ENCODE assay signal across 21 cellular contexts in the genomic region with DNA sequence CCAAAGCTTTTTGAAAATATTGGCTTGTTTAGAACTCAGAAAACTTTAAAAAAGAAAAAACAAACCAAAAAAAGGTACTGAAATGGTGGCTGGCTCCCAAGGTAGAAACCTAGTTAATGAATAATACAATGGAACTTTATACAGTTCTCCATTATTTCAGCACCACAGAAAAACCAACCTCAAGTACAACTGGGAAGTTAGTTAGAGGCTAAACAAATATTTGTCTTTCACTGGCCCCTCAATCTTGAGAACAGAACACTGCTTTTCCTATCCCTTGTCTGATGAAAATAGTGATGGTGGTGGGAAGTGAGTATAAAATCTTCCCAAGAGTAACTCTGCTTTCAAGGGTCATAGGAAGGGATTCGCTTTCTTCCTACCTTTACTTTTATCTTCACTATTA.
DNase-seq lines count a peak whose midpoint lies in the region; ATAC-seq, FAIRE-seq and TF ChIP-seq lines count a peak whose summit lies in the region.
"Had no signal": no experiment of that assay in that cellular context is flagged by ENCODE, and none has a peak within 500 bp of the region (broad histone marks: within the 10 kb centered on the region; RNA-seq: fewer than 3 reads in every experiment).

No MANE protein-coding gene starts in this region.

- 87% methylated on average over 1 of the region's 1 CpG for WGBS in A549 (ENCODE audit: missing lambda C conversion rate)
- 100% methylated on average over 1 of the region's 1 CpG for WGBS in GM12878 (ENCODE audit: insufficient coverage, insufficient replicate concordance, low lambda C conversion rate, missing lambda C conversion rate)

- H3K4me1 ChIP-seq in A549 (peaks cover 26% of the 10 kb centered on the region; the same call in 2 of the 3 replicates), GM12878 (ENCODE audit: control insufficient read depth, insufficient read depth, low read length) (no peaks in the 10 kb centered on the region)

- no peaks in the 10 kb centered on the region for H3K27me3 ChIP-seq in GM12878 (replicated peaks in 1 of 2; ENCODE audit: control insufficient read depth in 2 of 2, insufficient read depth in 2 of 2, low read length in 1 of 2)

- no peaks in the 10 kb centered on the region for H3K9me3 ChIP-seq in A549
- H3K9me3 ChIP-seq in GM12878 (replicated peaks; ENCODE audit: control insufficient read depth, insufficient read depth, low read length), result no peaks in the 10 kb centered on the region

- SMC1A ChIA-PET in GM12878 (lab: Charles Lee; ENCODE audit: uncharacterized antibody, unreplicated experiment), result interaction anchor here (0.8 to 2.0 kb wide), 4 partner anchors 10 to 122 kb away, joined by 3 to 6 read pairs (median 4); a partner anchor contains a TSS

- no peak for TF ChIP-seq CTCF in A549 (IDR thresholded peaks at IDR 0.05)
- TF ChIP-seq CTCF in GM12878 (IDR thresholded peaks at IDR 0.05 in 2 of 3, conservative IDR thresholded peaks at IDR 0.05 in 1 of 3; ENCODE audit: control insufficient read depth in 2 of 3, extremely low read depth in 1 of 3, insufficient read depth in 1 of 3, low read depth in 3 of 3, low read length in 3 of 3), result no peak
- no peak for TF ChIP-seq CTCF in osteocyte (IDR thresholded peaks at IDR 0.05)

- ATAC-seq in A549 (no peak), GM12878 (no peak), left lobe of liver (peak; percentile 83), GM21526 (IDR thresholded peaks at IDR 0.05; ENCODE audit: low FRiP score, unreplicated experiment) (no peak), GM21515 (IDR thresholded peaks at IDR 0.05; ENCODE audit: unreplicated experiment) (no peak)

- H3K9me3 Mint-ChIP-seq in osteocyte (ENCODE audit: unreplicated experiment), result no peaks in the 10 kb centered on the region
- H3K9me3 Mint-ChIP-seq: CD4-positive, alpha-beta memory T cell had no signal

- POLR2A ChIA-PET in A549 (lab: Yijun Ruan, JAX), result no interaction called here
- POLR2A ChIA-PET in GM12878 (lab: Charles Lee), result interaction anchor here (1.0 kb wide), 1 partner anchor 11 kb away, joined by 4 read pairs; no protein-coding TSS in a partner anchor

- H3K4me2 ChIP-seq in A549 (peak overlapping the region; percentile 24), GM12878 (ENCODE audit: control insufficient read depth, insufficient read depth) (no peak overlapping the region)

- H3K4me3 Mint-ChIP-seq in osteocyte (ENCODE audit: unreplicated experiment), result no peak overlapping the region
- H3K4me3 Mint-ChIP-seq: CD4-positive, alpha-beta memory T cell had no signal

- no peaks in the 10 kb centered on the region for H3K27me3 Mint-ChIP-seq in osteocyte (ENCODE audit: unreplicated experiment)
- H3K27me3 Mint-ChIP-seq: CD4-positive, alpha-beta memory T cell had no signal

- H3K36me3 ChIP-seq in GM12878 (ENCODE audit: control insufficient read depth in 2 of 2, insufficient read depth in 2 of 2, low read length in 1 of 2), result peaks cover 0 to 3% of the 10 kb centered on the region in 2 experiments; a peak in 1 of 4 replicates

- H3K4me3 ChIP-seq in A549 (no peak overlapping the region), GM12878 (no peak overlapping the region)
- H3K4me3 ChIP-seq: GM23248 had no signal

- no peak overlapping the region for H3K9ac ChIP-seq in GM12878 (ENCODE audit: control insufficient read depth, insufficient read depth, low read length)
- H3K9ac ChIP-seq: GM23248 had no signal

- no peaks in the 10 kb centered on the region for H3K79me2 ChIP-seq in GM12878 (ENCODE audit: control insufficient read depth, insufficient read depth, low read length)

- no peaks in the 10 kb centered on the region for H4K20me1 ChIP-seq in GM12878 (ENCODE audit: control insufficient read depth, insufficient read depth)

- TF ChIP-seq EP300 in A549 (IDR thresholded peaks at IDR 0.05) (no peak), GM12878 (IDR thresholded peaks at IDR 0.05; ENCODE audit: borderline replicate concordance in 1 of 2, control insufficient read depth in 1 of 2, low read depth in 2 of 2, low read length in 2 of 2) (no peak)

- no peak overlapping the region for H2AFZ ChIP-seq in GM12878 (ENCODE audit: control insufficient read depth, low read depth, low read length)
- H2AFZ ChIP-seq: GM23248 had no signal

- FAIRE-seq in A549 (lab: Jason Lieb, UNC) (no peak), GM12878 (lab: Jason Lieb, UNC) (peak; percentile 23)

- no TSS peak for BruUV-seq in GM12878 (replicated peaks; lab: Mats Ljungman, UMichigan)

- H3K36me3 Mint-ChIP-seq in osteocyte (ENCODE audit: unreplicated experiment), result peaks cover 26% of the 10 kb centered on the region

- RAD21 ChIA-PET in GM12878 (lab: Charles Lee; ENCODE audit: unreplicated experiment), result interaction anchor here (1.0 to 2.3 kb wide), 2 partner anchors 98 to 122 kb away, joined by 3 to 7 read pairs; a partner anchor contains a TSS

- peaks cover 9% of the 10 kb centered on the region for H3K4me1 Mint-ChIP-seq in osteocyte (ENCODE audit: unreplicated experiment)
- H3K4me1 Mint-ChIP-seq: CD4-positive, alpha-beta memory T cell had no signal

- TF ChIP-seq POLR2A in A549 (IDR thresholded peaks at IDR 0.05; ENCODE audit: low read length) (no peak), GM12878 (IDR thresholded peaks at IDR 0.05; ENCODE audit: low read depth, low read length) (no peak)

- H3K27ac ChIP-seq in A549 (no peak overlapping the region; a peak in 1 of 6 replicates), GM12878 (ENCODE audit: control insufficient read depth, insufficient read depth) (no peak overlapping the region)
- H3K27ac ChIP-seq: GM23248 had no signal

- in situ Hi-C loops in GM12878 (cut with MboI), result no loop called here

- CTCF ChIA-PET in A549 (lab: Yijun Ruan, JAX), result interaction anchor here (0.5 kb wide), 1 partner anchor 146 kb away, joined by 3 read pairs; no protein-coding TSS in a partner anchor
- CTCF ChIA-PET in GM12878 (lab: Yijun Ruan, JAX), result interaction anchor here (0.5 to 1.2 kb wide), 2 partner anchors 70 to 98 kb away, joined by 3 read pairs; a partner anchor contains a TSS

- peak overlapping the region; percentile 19 for H3K27ac Mint-ChIP-seq in osteocyte (ENCODE audit: unreplicated experiment)
- H3K27ac Mint-ChIP-seq: CD4-positive, alpha-beta memory T cell had no signal

- intact Hi-C loops in GM12878 (cut with micrococcal nuclease; ENCODE audit: unreplicated experiment), result no loop called here

- DNase-seq in A549 (ENCODE audit: low read depth in 1 of 2, low spot score in 1 of 2) (no peak), GM12878 (ENCODE audit: low read depth, low spot score) (no peak), left lobe of liver (ENCODE audit: low spot score) (no peak), osteocyte (ENCODE audit: extremely low spot score, unreplicated experiment) (no peak), cerebellum (ENCODE audit: low spot score) (no peak), CD1c-positive myeloid dendritic cell (ENCODE audit: extremely low spot score) (no peak)
- DNase-seq: 8988T; CD4-positive, alpha-beta memory T cell; DMS79 treated with DMSO at 0.1 percent for 48 hours; GM23248; HCEC 1CT; KBM-7; NCI-H1105; NCI-H1694; NCI-H2081 treated with DMSO at 0.1 percent for 48 hours; NCI-H510A; NCI-H82; OCI-M1; Right ventricle myocardium superior had no signal

- TF ChIP-seq RAD21 in A549 (conservative IDR thresholded peaks at IDR 0.05 in 1 of 2, IDR thresholded peaks at IDR 0.05 in 1 of 2), result no peak
- no peak for TF ChIP-seq RAD21 in GM12878 (IDR thresholded peaks at IDR 0.05; ENCODE audit: insufficient read depth, low read depth, low read length)

TF ChIP-seq in A549, 52 proteins besides CTCF, POLR2A, EP300 and RAD21:
- TF ChIP-seq KDM1A (IDR thresholded peaks at IDR 0.05; ENCODE audit: low read depth) (no peak), POLR2AphosphoS2 (conservative IDR thresholded peaks at IDR 0.05; ENCODE audit: low read length) (no peak), PHF8 (IDR thresholded peaks at IDR 0.05; ENCODE audit: borderline replicate concordance, low read depth) (no peak), EHMT2 (IDR thresholded peaks at IDR 0.05; ENCODE audit: low read depth) (no peak)

TF ChIP-seq in GM12878, 131 proteins besides CTCF, POLR2A, EP300 and RAD21 (continues in another document):
- TF ChIP-seq RBBP5 (conservative IDR thresholded peaks at IDR 0.05) (no peak), MYB (IDR thresholded peaks at IDR 0.05; ENCODE audit: borderline replicate concordance, low read depth, low read length) (no peak), BMI1 (IDR thresholded peaks at IDR 0.05; ENCODE audit: borderline replicate concordance) (no peak), HCFC1 (IDR thresholded peaks at IDR 0.05; ENCODE audit: low read length) (no peak), ZBTB40 (IDR thresholded peaks at IDR 0.05; ENCODE audit: borderline replicate concordance) (no peak)
